In genomic region chr1:206176113-206176500, GRCh38 we compare ENCODE assay signal across 13 cellular contexts. TPM values are rescaled to one million over a fixed set of nuclear protein-coding genes. Genes with fewer than 3 reads are reported as not detected.
"Had no signal": no experiment of that assay in that cellular context is flagged by ENCODE, and none has a peak within 500 bp of the region (broad histone marks: within the 10 kb centered on the region; RNA-seq: fewer than 3 reads in every experiment).

No MANE protein-coding gene starts in this region.

RNA-seq across cellular contexts. Expression of gene FAM72A, which starts 26.5 kb away (rescaled TPM):
- total RNA-seq: thyroid gland had no signal

RNA-seq across cellular contexts. Expression of gene AVPR1B, which starts 58.9 kb away (rescaled TPM):
- total RNA-seq: activated naive CD8-positive, alpha-beta T cell treated with anti-CD3 and anti-CD28 coated beads for 36 hours; breast epithelium; endothelial cell of umbilical vein; heart left ventricle; lung; myocyte; neural crest cell; osteocyte; spleen; T-helper 17 cell; urinary bladder had no signal
- polyA plus RNA-seq: endothelial cell of umbilical vein, heart left ventricle, immature natural killer cell, lung, spleen, urinary bladder had no signal
